ENCODE assay signal across 1 cellular context in genomic region chr21:38880578-38880966, GRCh38.
A peak's percentile ranks its signal among the peaks of the same experiment; 100 is the strongest.
TF ChIP-seq lines count a peak whose summit lies in the region.

No MANE protein-coding gene starts in this region.

TF ChIP-seq in HEK293, 187 proteins besides CTCF, POLR2A, EP300 and RAD21 (continued from another document):
- TF ChIP-seq ZBTB11 (tag by site-specific recombination; conservative IDR thresholded peaks at IDR 0.05; ENCODE audit: low read depth) (no peak), ZXDB (tag by site-specific recombination; IDR thresholded peaks at IDR 0.05) (no peak), INSM2 (tag by site-specific recombination; IDR thresholded peaks at IDR 0.05) (no peak), REPIN1 (tag by site-specific recombination; IDR thresholded peaks at IDR 0.05; ENCODE audit: low read depth) (no peak), YY2 (tag by site-specific recombination; IDR thresholded peaks at IDR 0.05) (no peak), ZNF350 (tag by site-specific recombination; IDR thresholded peaks at IDR 0.05) (0 out of 2 replicates have a peak, but pooled peaks have one; percentile 46), ZFHX2 (tag by site-specific recombination; conservative IDR thresholded peaks at IDR 0.05) (no peak), SCRT1 (tag by site-specific recombination; IDR thresholded peaks at IDR 0.05; ENCODE audit: borderline replicate concordance) (no peak), ZNF335 (tag by site-specific recombination; conservative IDR thresholded peaks at IDR 0.05) (no peak), TCF7L2 (IDR thresholded peaks at IDR 0.05; ENCODE audit: borderline replicate concordance, low read depth, low read length) (no peak), ZNF501 (tag by site-specific recombination; IDR thresholded peaks at IDR 0.05) (no peak), ZNF37A (tag by site-specific recombination; IDR thresholded peaks at IDR 0.05) (no peak)
- TF ChIP-seq, protein P1, sequence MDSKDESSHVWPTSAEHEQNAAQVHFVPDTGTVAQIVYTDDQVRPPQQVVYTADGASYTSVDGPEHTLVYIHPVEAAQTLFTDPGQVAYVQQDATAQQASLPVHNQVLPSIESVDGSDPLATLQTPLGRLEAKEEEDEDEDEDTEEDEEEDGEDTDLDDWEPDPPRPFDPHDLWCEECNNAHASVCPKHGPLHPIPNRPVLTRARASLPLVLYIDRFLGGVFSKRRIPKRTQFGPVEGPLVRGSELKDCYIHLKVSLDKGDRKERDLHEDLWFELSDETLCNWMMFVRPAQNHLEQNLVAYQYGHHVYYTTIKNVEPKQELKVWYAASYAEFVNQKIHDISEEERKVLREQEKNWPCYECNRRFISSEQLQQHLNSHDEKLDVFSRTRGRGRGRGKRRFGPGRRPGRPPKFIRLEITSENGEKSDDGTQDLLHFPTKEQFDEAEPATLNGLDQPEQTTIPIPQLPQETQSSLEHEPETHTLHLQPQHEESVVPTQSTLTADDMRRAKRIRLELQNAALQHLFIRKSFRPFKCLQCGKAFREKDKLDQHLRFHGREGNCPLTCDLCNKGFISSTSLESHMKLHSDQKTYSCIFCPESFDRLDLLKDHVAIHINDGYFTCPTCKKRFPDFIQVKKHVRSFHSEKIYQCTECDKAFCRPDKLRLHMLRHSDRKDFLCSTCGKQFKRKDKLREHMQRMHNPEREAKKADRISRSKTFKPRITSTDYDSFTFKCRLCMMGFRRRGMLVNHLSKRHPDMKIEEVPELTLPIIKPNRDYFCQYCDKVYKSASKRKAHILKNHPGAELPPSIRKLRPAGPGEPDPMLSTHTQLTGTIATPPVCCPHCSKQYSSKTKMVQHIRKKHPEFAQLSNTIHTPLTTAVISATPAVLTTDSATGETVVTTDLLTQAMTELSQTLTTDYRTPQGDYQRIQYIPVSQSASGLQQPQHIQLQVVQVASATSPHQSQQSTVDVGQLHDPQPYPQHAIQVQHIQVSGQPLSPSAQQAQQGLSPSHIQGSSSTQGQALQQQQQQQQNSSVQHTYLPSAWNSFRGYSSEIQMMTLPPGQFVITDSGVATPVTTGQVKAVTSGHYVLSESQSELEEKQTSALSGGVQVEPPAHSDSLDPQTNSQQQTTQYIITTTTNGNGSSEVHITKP (tag by site-specific recombination; IDR thresholded peaks at IDR 0.05): no peak
- TF ChIP-seq, protein P2, sequence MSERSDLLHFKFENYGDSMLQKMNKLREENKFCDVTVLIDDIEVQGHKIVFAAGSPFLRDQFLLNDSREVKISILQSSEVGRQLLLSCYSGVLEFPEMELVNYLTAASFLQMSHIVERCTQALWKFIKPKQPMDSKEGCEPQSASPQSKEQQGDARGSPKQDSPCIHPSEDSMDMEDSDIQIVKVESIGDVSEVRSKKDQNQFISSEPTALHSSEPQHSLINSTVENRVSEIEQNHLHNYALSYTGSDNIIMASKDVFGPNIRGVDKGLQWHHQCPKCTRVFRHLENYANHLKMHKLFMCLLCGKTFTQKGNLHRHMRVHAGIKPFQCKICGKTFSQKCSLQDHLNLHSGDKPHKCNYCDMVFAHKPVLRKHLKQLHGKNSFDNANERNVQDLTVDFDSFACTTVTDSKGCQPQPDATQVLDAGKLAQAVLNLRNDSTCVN (tag by site-specific recombination; optimal IDR thresholded peaks at IDR 0.05): no peak
- TF ChIP-seq, protein P3, sequence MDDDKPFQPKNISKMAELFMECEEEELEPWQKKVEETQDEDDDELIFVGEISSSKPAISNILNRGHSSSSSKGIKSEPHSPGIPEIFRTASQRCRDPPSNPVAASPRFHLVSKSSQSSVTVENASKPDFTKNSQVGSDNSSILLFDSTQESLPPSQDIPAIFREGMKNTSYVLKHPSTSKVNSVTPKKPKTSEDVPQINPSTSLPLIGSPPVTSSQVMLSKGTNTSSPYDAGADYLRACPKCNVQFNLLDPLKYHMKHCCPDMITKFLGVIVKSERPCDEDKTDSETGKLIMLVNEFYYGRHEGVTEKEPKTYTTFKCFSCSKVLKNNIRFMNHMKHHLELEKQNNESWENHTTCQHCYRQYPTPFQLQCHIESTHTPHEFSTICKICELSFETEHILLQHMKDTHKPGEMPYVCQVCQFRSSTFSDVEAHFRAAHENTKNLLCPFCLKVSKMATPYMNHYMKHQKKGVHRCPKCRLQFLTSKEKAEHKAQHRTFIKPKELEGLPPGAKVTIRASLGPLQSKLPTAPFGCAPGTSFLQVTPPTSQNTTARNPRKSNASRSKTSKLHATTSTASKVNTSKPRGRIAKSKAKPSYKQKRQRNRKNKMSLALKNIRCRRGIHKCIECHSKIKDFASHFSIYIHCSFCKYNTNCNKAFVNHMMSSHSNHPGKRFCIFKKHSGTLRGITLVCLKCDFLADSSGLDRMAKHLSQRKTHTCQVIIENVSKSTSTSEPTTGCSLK (tag by site-specific recombination; IDR thresholded peaks at IDR 0.05): no peak
